8 cellular contexts compared by ENCODE assay signal in the genomic region with DNA sequence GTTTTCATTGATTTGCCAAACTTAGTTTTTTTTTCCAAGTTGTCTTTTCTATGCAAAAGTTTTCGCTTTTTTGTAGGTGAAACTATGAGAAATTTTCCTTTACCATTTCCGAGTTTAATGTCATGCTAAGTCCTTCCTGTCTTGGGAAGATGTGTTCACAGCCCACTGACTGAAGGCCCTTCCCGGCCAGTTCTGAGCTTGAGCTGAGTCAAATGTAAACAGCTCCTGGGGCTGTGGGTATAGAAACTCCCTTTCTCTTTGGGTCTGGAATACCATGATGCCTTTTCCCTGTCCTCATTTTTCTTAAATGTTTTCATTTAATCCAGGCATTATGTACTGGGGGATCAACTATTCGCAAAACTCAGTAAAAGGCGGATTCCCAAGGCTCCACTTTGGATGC.
"Had no signal": no experiment of that assay in that cellular context is flagged by ENCODE, and none has a peak within 500 bp of the region (broad histone marks: within the 10 kb centered on the region; RNA-seq: fewer than 3 reads in every experiment).

No MANE protein-coding gene starts in this region.

- H3K27ac ChIP-seq: colonic mucosa had no signal

- DNase-seq: activated naive CD4-positive, alpha-beta T cell treated with Interleukin-2 at 50 U/mL for 16 hours; colonic mucosa; glutamatergic neuron; nephron progenitor cell; occipital lobe; stimulated activated CD4-positive, alpha-beta T cell treated with anti-CD3 and anti-CD28 coated beads, Interleukin-2, amount 100 ng/mL, for 48 hours had no signal

- H3K4me3 ChIP-seq: colonic mucosa had no signal

- FAIRE-seq: endometrium had no signal

- ATAC-seq: stimulated activated memory B cell treated with anti-CD40 and anti-IgM and Interleukin-4, amounts not matched to agents 10 μg/mL and 1 μg/mL and 100 μg/mL, for 72 hours had no signal

- H3K4me1 ChIP-seq: colonic mucosa had no signal

- H3K36me3 ChIP-seq: colonic mucosa had no signal

- H3K27me3 ChIP-seq: colonic mucosa had no signal

- H3K9me3 ChIP-seq: colonic mucosa had no signal
